In genomic region chr4:24979554-24979953, GRCh38 we compare ENCODE assay signal across 10 cellular contexts. TPM values are rescaled to one million over a fixed set of nuclear protein-coding genes. Genes with fewer than 3 reads are reported as not detected.
DNase-seq lines count a peak whose midpoint lies in the region; ATAC-seq and TF ChIP-seq lines count a peak whose summit lies in the region.
"Had no signal": no experiment of that assay in that cellular context is flagged by ENCODE, and none has a peak within 500 bp of the region (broad histone marks: within the 10 kb centered on the region; RNA-seq: fewer than 3 reads in every experiment).

No MANE protein-coding gene starts in this region.

- DNase-seq in G401 (ENCODE audit: low spot score): peak; percentile 8
- peak; percentile 16 for DNase-seq in RPMI7951 (ENCODE audit: low read depth)
- no peak for DNase-seq in Right ventricle myocardium superior
- peak; percentile 49 to 53 for DNase-seq in gastrocnemius medialis
- no peak for DNase-seq in chondrocyte (ENCODE audit: low spot score)
- no peak for DNase-seq in activated CD8-positive, alpha-beta memory T cell treated with anti-CD3 and anti-CD28 coated beads, Interleukin-2, amount 10 ng/mL, durations not matched to agents 7 days and 5 days
- no peak for DNase-seq in activated CD4-positive, alpha-beta T cell treated with anti-CD3 and anti-CD28 coated beads, Interleukin-2, amount 10 ng/mL, durations not matched to agents 7 days and 5 days
- no peak for DNase-seq in activated T-cell treated with anti-CD3 and anti-CD28 coated beads, Interleukin-2, amount 50 U/mL, for 48 hours

- H3K4me3 ChIP-seq in gastrocnemius medialis: peak overlapping the region; percentile 10 to 47 (median 40)
- H3K4me3 ChIP-seq: HAP-1 had no signal

- ATAC-seq in Right ventricle myocardium superior (ENCODE audit: poor library complexity) (peak; percentile 86), gastrocnemius medialis (peak; percentile 79 to 81)
- ATAC-seq in activated CD8-positive, alpha-beta memory T cell treated with anti-CD3 and anti-CD28 coated beads, Interleukin-2, amount 10 ng/mL, durations not matched to agents 7 days and 5 days: no peak

- H3K4me3 Mint-ChIP-seq in chondrocyte (ENCODE audit: unreplicated experiment): no peak overlapping the region
- H3K4me3 Mint-ChIP-seq in activated CD8-positive, alpha-beta memory T cell treated with anti-CD3 and anti-CD28 coated beads, Interleukin-2, amount 10 ng/mL, durations not matched to agents 7 days and 5 days: no peak overlapping the region
- no peak overlapping the region for H3K4me3 Mint-ChIP-seq in activated CD4-positive, alpha-beta T cell treated with anti-CD3 and anti-CD28 coated beads, Interleukin-2, amount 10 ng/mL, durations not matched to agents 7 days and 5 days
- H3K4me3 Mint-ChIP-seq: T-helper 1 cell treated with Interleukin-12 subunit alpha and Interleukin-12 subunit beta and Interleukin-4 antibody, amounts not matched to agents 30 μg/mL and 1 μg/mL, for 36 hours had no signal

- H3K36me3 Mint-ChIP-seq in chondrocyte (ENCODE audit: low read depth): no peaks in the 10 kb centered on the region
- H3K36me3 Mint-ChIP-seq in activated CD8-positive, alpha-beta memory T cell treated with anti-CD3 and anti-CD28 coated beads, Interleukin-2, amount 10 ng/mL, durations not matched to agents 7 days and 5 days: no peaks in the 10 kb centered on the region
- no peaks in the 10 kb centered on the region for H3K36me3 Mint-ChIP-seq in activated CD4-positive, alpha-beta T cell treated with anti-CD3 and anti-CD28 coated beads, Interleukin-2, amount 10 ng/mL, durations not matched to agents 7 days and 5 days (ENCODE audit: low read depth)

- intact Hi-C loops in Right ventricle myocardium superior (cut with DNase I) (loop anchor here (5.0 kb wide), 1 partner anchor 168 kb away; no protein-coding TSS in a partner anchor), gastrocnemius medialis (cut with DNase I; ENCODE audit: low total_unique reads) (no loop called here)

- peaks cover 24% of the 10 kb centered on the region for H3K27me3 Mint-ChIP-seq in chondrocyte (ENCODE audit: low read depth)
- peaks cover 10% of the 10 kb centered on the region for H3K27me3 Mint-ChIP-seq in activated CD8-positive, alpha-beta memory T cell treated with anti-CD3 and anti-CD28 coated beads, Interleukin-2, amount 10 ng/mL, durations not matched to agents 7 days and 5 days
- peaks cover 13% of the 10 kb centered on the region for H3K27me3 Mint-ChIP-seq in activated CD4-positive, alpha-beta T cell treated with anti-CD3 and anti-CD28 coated beads, Interleukin-2, amount 10 ng/mL, durations not matched to agents 7 days and 5 days

- CTCF ChIA-PET in activated CD8-positive, alpha-beta memory T cell treated with anti-CD3 and anti-CD28 coated beads, Interleukin-2, amount 10 ng/mL, durations not matched to agents 7 days and 5 days (lab: Charles Lee): interaction anchor here (0.7 to 3.6 kb wide), 12 partner anchors 10 to 509 kb away, joined by 3 to 24 read pairs (median 4); partner anchors contain the start of gene SEPSECS
- CTCF ChIA-PET in activated CD4-positive, alpha-beta T cell treated with anti-CD3 and anti-CD28 coated beads, Interleukin-2, amount 10 ng/mL, durations not matched to agents 7 days and 5 days (lab: Charles Lee): interaction anchor here (0.9 to 1.2 kb wide), 6 partner anchors 12 to 509 kb away, joined by 3 to 7 read pairs (median 4); no protein-coding TSS in a partner anchor

- H3K27ac ChIP-seq in gastrocnemius medialis: peak overlapping the region; percentile 67 to 74 (median 70)

- no peaks in the 10 kb centered on the region for H3K36me3 ChIP-seq in gastrocnemius medialis
- H3K36me3 ChIP-seq: HAP-1 had no signal

- H3K4me1 Mint-ChIP-seq in chondrocyte (ENCODE audit: low read depth): peaks cover 6% of the 10 kb centered on the region
- peaks cover 9% of the 10 kb centered on the region for H3K4me1 Mint-ChIP-seq in activated CD8-positive, alpha-beta memory T cell treated with anti-CD3 and anti-CD28 coated beads, Interleukin-2, amount 10 ng/mL, durations not matched to agents 7 days and 5 days
- peaks cover 11% of the 10 kb centered on the region for H3K4me1 Mint-ChIP-seq in activated CD4-positive, alpha-beta T cell treated with anti-CD3 and anti-CD28 coated beads, Interleukin-2, amount 10 ng/mL, durations not matched to agents 7 days and 5 days

- H3K27ac Mint-ChIP-seq in chondrocyte (ENCODE audit: unreplicated experiment): no peak overlapping the region
- H3K27ac Mint-ChIP-seq in activated CD8-positive, alpha-beta memory T cell treated with anti-CD3 and anti-CD28 coated beads, Interleukin-2, amount 10 ng/mL, durations not matched to agents 7 days and 5 days: no peak overlapping the region
- no peak overlapping the region for H3K27ac Mint-ChIP-seq in activated CD4-positive, alpha-beta T cell treated with anti-CD3 and anti-CD28 coated beads, Interleukin-2, amount 10 ng/mL, durations not matched to agents 7 days and 5 days
- H3K27ac Mint-ChIP-seq: T-helper 1 cell treated with Interleukin-12 subunit alpha and Interleukin-12 subunit beta and Interleukin-4 antibody, amounts not matched to agents 30 μg/mL and 1 μg/mL, for 36 hours had no signal

- peak in 1 of 2 donors; percentile 47 for TF ChIP-seq POLR2A in gastrocnemius medialis (IDR thresholded peaks at IDR 0.05)

- peaks cover 0 to 5% of the 10 kb centered on the region in 2 donors for H3K4me1 ChIP-seq in gastrocnemius medialis
- H3K4me1 ChIP-seq: HAP-1 had no signal

- no peaks in the 10 kb centered on the region for H3K27me3 ChIP-seq in gastrocnemius medialis

- no peak for TF ChIP-seq CTCF in gastrocnemius medialis (IDR thresholded peaks at IDR 0.05 in 4 of 5, conservative IDR thresholded peaks at IDR 0.05 in 1 of 5)
- TF ChIP-seq CTCF in chondrocyte (IDR thresholded peaks at IDR 0.05): no peak

- in situ Hi-C loops in G401 (cut with HindIII; ENCODE audit: low sequenced_read_pairs): no loop called here
- in situ Hi-C loops in gastrocnemius medialis (cut with MboI; ENCODE audit: low sequenced_read_pairs in 4 of 4): loop anchor here in 1 of 4 donors (25.0 kb wide), 1 partner anchor 492 kb away; no protein-coding TSS in a partner anchor

- no peaks in the 10 kb centered on the region for H3K9me3 ChIP-seq in gastrocnemius medialis
- H3K9me3 ChIP-seq: HAP-1 had no signal

- H3K9me3 Mint-ChIP-seq in chondrocyte (ENCODE audit: low read depth): no peaks in the 10 kb centered on the region
- no peaks in the 10 kb centered on the region for H3K9me3 Mint-ChIP-seq in activated CD8-positive, alpha-beta memory T cell treated with anti-CD3 and anti-CD28 coated beads, Interleukin-2, amount 10 ng/mL, durations not matched to agents 7 days and 5 days (ENCODE audit: low read depth)
- no peaks in the 10 kb centered on the region for H3K9me3 Mint-ChIP-seq in activated CD4-positive, alpha-beta T cell treated with anti-CD3 and anti-CD28 coated beads, Interleukin-2, amount 10 ng/mL, durations not matched to agents 7 days and 5 days
- H3K9me3 Mint-ChIP-seq: T-helper 1 cell treated with Interleukin-12 subunit alpha and Interleukin-12 subunit beta and Interleukin-4 antibody, amounts not matched to agents 30 μg/mL and 1 μg/mL, for 36 hours had no signal

- POLR2A ChIA-PET in activated CD4-positive, alpha-beta T cell treated with anti-CD3 and anti-CD28 coated beads, Interleukin-2, amount 10 ng/mL, durations not matched to agents 7 days and 5 days (lab: Charles Lee): no interaction called here

RNA-seq across cellular contexts. Expression of gene LGI2, which starts 51.2 kb away (rescaled TPM):
- total RNA-seq in G401 (2014; rRNA removed; shearing (Covaris generic)): not detected in 2 replicates
- not detected in 2 replicates for total RNA-seq in RPMI7951 (2014; rRNA removed; shearing (Covaris generic))
- 2.3 TPM for total RNA-seq in Right ventricle myocardium superior
- total RNA-seq in gastrocnemius medialis: under 1 TPM; 0.05 to 0.31 (median 0.19) TPM
- 0.30 to 0.85 TPM (median 0.36 TPM) in 3 replicates for total RNA-seq in chondrocyte
- not detected for total RNA-seq in activated CD8-positive, alpha-beta memory T cell treated with anti-CD3 and anti-CD28 coated beads, Interleukin-2, amount 10 ng/mL, durations not matched to agents 7 days and 5 days
- total RNA-seq in activated CD4-positive, alpha-beta T cell treated with anti-CD3 and anti-CD28 coated beads, Interleukin-2, amount 10 ng/mL, durations not matched to agents 7 days and 5 days: not detected

Comparison
In these comparisons a context has a peak if more than half of its experiments do, and no peak if none do; other contexts are left out.
1. DNase-seq: peak in G401 (single experiment), RPMI7951 (single experiment) and gastrocnemius medialis (2 of 2); none in Right ventricle myocardium superior (single experiment), chondrocyte (single experiment), activated CD8-positive, alpha-beta memory T cell treated with anti-CD3 and anti-CD28 coated beads, Interleukin-2, amount 10 ng/mL, durations not matched to agents 7 days and 5 days (single experiment), activated CD4-positive, alpha-beta T cell treated with anti-CD3 and anti-CD28 coated beads, Interleukin-2, amount 10 ng/mL, durations not matched to agents 7 days and 5 days (single experiment) and activated T-cell treated with anti-CD3 and anti-CD28 coated beads, Interleukin-2, amount 50 U/mL, for 48 hours (0 of 2).